Comparison of ENCODE assay signal across 23 cellular contexts in the genomic region with DNA sequence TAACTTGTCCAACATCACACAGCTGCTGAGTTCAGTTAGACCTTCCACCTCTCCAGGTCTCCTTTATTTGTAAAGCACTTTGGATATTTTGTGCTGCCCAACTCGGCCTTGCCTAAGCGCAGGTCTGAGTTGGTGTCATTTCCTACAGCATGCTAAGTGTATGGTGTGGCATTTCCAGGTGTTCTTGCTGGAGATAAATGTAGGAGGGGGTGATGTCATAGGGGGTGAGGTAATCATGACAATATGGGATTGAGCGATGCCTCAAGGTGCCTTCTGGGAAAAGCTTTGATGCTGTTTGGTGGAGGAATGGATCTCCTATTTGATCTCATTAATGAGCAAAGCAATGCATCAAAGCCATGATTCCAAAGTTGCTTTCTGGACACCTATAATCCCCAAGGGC.
"Had no signal": no experiment of that assay in that cellular context is flagged by ENCODE, and none has a peak within 500 bp of the region (broad histone marks: within the 10 kb centered on the region; RNA-seq: fewer than 3 reads in every experiment).

No MANE protein-coding gene starts in this region.

- H3K4me3 ChIP-seq: Peyer's patch, SJCRH30 had no signal

- H3K27ac Mint-ChIP-seq: activated CD8-positive, alpha-beta T cell treated with anti-CD3 and anti-CD28 coated beads for 36 hours; activated naive CD4-positive, alpha-beta T cell treated with anti-CD3 and anti-CD28 coated beads, Interleukin-2, amount 10 ng/mL, durations not matched to agents 7 days and 5 days; activated naive CD8-positive, alpha-beta T cell treated with anti-CD3 and anti-CD28 coated beads for 36 hours; activated T-cell treated with anti-CD3 and anti-CD28 coated beads, Interleukin-2, amount 50 U/mL, for 72 hours; activated T-helper 2 cell treated with anti-CD3 and anti-CD28 coated beads, Interferon-gamma antibody, Interleukin-2, Interleukin-4, amounts not matched to agents 10 μg/mL and 5 μg/mL and 100 μg/mL, durations not matched to agents 14 hours and 24 hours and 36 hours; T-helper 1 cell treated with Interleukin-12 subunit alpha and Interleukin-12 subunit beta and Interleukin-4 antibody, amounts not matched to agents 30 μg/mL and 1 μg/mL, for 36 hours had no signal

- H3K27me3 ChIP-seq: Peyer's patch, SJCRH30 had no signal

- H3K36me3 Mint-ChIP-seq: activated naive CD4-positive, alpha-beta T cell treated with anti-CD3 and anti-CD28 coated beads, Interleukin-2, amount 10 ng/mL, durations not matched to agents 7 days and 5 days; activated naive CD8-positive, alpha-beta T cell treated with anti-CD3 and anti-CD28 coated beads for 36 hours had no signal

- ATAC-seq: activated CD4-positive, CD25-positive, alpha-beta regulatory T cell treated with anti-CD3 and anti-CD28 coated beads, Interleukin-2, amount 50 U/mL, for 24 hours; activated CD8-positive, alpha-beta T cell treated with anti-CD3 and anti-CD28 coated beads for 36 hours; activated T-cell treated with anti-CD3 and anti-CD28 coated beads, Interleukin-2, amount 50 U/mL, for 72 hours had no signal

- H3K9me3 Mint-ChIP-seq: activated naive CD4-positive, alpha-beta T cell treated with anti-CD3 and anti-CD28 coated beads, Interleukin-2, amount 10 ng/mL, durations not matched to agents 7 days and 5 days; activated T-helper 2 cell treated with anti-CD3 and anti-CD28 coated beads, Interferon-gamma antibody, Interleukin-2, Interleukin-4, amounts not matched to agents 10 μg/mL and 5 μg/mL and 100 μg/mL, durations not matched to agents 14 hours and 24 hours and 36 hours; T-helper 1 cell treated with Interleukin-12 subunit alpha and Interleukin-12 subunit beta and Interleukin-4 antibody, amounts not matched to agents 30 μg/mL and 1 μg/mL, for 36 hours had no signal

- H3K4me2 ChIP-seq: KMS-11, SK-N-SH had no signal

- H3K27ac ChIP-seq: KMS-11, Peyer's patch, RWPE1, SJCRH30 had no signal

- H3K36me3 ChIP-seq: Peyer's patch, SJCRH30 had no signal

- H3K9me3 ChIP-seq: Peyer's patch, SJCRH30, SK-N-SH had no signal

- H3K4me1 Mint-ChIP-seq: activated naive CD4-positive, alpha-beta T cell treated with anti-CD3 and anti-CD28 coated beads, Interleukin-2, amount 10 ng/mL, durations not matched to agents 7 days and 5 days; activated naive CD8-positive, alpha-beta T cell treated with anti-CD3 and anti-CD28 coated beads for 36 hours had no signal

- H3K4me1 ChIP-seq: SJCRH30 had no signal

- H3K9ac ChIP-seq: KMS-11, SK-N-SH had no signal

- DNase-seq: activated CD4-positive, alpha-beta T cell treated with anti-CD3 and anti-CD28 coated beads for 4 hours; activated CD8-positive, alpha-beta memory T cell treated with anti-CD3 and anti-CD28 coated beads, Interleukin-2, amount 50 U/mL, for 4 hours; activated CD8-positive, alpha-beta T cell treated with anti-CD3 and anti-CD28 coated beads for 36 hours; activated gamma-delta T cell treated with Interleukin-2 at 50 U/mL for 16 hours; activated naive CD4-positive, alpha-beta T cell treated with anti-CD3 and anti-CD28 coated beads, Interleukin-2, amount 10 ng/mL, durations not matched to agents 7 days and 5 days; activated naive CD8-positive, alpha-beta T cell treated with anti-CD3 and anti-CD28 coated beads for 36 hours; activated T-cell treated with anti-CD3 and anti-CD28 coated beads, Interleukin-2, amount 50 U/mL, for 72 hours; anterior cingulate cortex; caudate nucleus; NCI-H1092; NCI-H1417; NCI-H1930; NCI-H510A treated with DMSO at 0.1 percent for 48 hours; Right ventricle myocardium superior; SJCRH30; SK-N-SH; SW 1271 had no signal

- H3K27me3 Mint-ChIP-seq: activated naive CD8-positive, alpha-beta T cell treated with anti-CD3 and anti-CD28 coated beads for 36 hours had no signal

- H3K4me3 Mint-ChIP-seq: activated CD8-positive, alpha-beta T cell treated with anti-CD3 and anti-CD28 coated beads for 36 hours; activated naive CD4-positive, alpha-beta T cell treated with anti-CD3 and anti-CD28 coated beads, Interleukin-2, amount 10 ng/mL, durations not matched to agents 7 days and 5 days; activated naive CD8-positive, alpha-beta T cell treated with anti-CD3 and anti-CD28 coated beads for 36 hours; activated T-cell treated with anti-CD3 and anti-CD28 coated beads, Interleukin-2, amount 50 U/mL, for 72 hours; T-helper 1 cell treated with Interleukin-12 subunit alpha and Interleukin-12 subunit beta and Interleukin-4 antibody, amounts not matched to agents 30 μg/mL and 1 μg/mL, for 36 hours had no signal
